ENCODE assay signal across 1 cellular context in the genomic region with DNA sequence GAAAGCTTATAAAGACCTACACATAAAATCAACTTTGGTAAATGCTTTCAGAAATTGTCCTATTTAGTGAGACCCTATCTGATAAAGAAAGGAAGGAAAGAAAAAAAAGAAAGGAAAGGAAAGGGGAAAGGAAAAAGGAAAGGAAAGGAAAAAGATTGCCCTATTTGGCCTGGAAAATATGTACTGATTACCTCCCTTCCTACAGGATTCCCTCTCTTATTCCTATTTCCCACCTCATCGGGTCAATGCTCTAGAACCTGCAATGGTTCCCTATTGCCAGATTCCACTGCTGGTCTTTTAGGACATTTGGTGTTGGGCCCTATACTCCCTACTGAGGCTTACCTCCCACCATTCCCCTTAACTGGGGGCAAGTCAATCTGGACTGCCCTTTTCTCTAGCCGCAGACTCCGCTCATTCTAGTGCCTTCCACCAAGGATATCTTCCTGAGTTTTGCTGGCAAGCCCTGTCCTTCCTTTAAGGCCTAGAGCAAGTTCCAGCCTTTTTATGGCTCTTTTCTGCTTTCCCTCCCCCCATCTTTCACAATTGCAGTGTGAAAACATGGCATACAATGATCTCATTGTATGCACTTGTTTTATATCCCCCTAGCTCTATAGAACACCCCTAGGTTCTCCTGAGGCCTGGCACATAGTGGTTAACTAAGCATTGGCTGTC.
TF ChIP-seq lines count a peak whose summit lies in the region.

No MANE protein-coding gene starts in this region.

TF ChIP-seq in GM12878, 131 proteins besides CTCF, POLR2A, EP300 and RAD21:
- TF ChIP-seq, protein P1, sequence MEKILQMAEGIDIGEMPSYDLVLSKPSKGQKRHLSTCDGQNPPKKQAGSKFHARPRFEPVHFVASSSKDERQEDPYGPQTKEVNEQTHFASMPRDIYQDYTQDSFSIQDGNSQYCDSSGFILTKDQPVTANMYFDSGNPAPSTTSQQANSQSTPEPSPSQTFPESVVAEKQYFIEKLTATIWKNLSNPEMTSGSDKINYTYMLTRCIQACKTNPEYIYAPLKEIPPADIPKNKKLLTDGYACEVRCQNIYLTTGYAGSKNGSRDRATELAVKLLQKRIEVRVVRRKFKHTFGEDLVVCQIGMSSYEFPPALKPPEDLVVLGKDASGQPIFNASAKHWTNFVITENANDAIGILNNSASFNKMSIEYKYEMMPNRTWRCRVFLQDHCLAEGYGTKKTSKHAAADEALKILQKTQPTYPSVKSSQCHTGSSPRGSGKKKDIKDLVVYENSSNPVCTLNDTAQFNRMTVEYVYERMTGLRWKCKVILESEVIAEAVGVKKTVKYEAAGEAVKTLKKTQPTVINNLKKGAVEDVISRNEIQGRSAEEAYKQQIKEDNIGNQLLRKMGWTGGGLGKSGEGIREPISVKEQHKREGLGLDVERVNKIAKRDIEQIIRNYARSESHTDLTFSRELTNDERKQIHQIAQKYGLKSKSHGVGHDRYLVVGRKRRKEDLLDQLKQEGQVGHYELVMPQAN (conservative IDR thresholded peaks at IDR 0.05), result no peak
- no peak for TF ChIP-seq RELA (IDR thresholded peaks at IDR 0.05; ENCODE audit: borderline replicate concordance, partially characterized antibody)
- TF ChIP-seq SREBF1 (IDR thresholded peaks at IDR 0.05; ENCODE audit: low read length), result no peak
- TF ChIP-seq SKIL (IDR thresholded peaks at IDR 0.05; ENCODE audit: low read depth, poor library complexity, severe bottlenecking), result no peak
- no peak for TF ChIP-seq RAD51 (IDR thresholded peaks at IDR 0.05)
- no peak for TF ChIP-seq ATF3 (IDR thresholded peaks at IDR 0.05; ENCODE audit: borderline replicate concordance, extremely low read depth, low read depth, low read length)
- no peak for TF ChIP-seq HCFC1 (IDR thresholded peaks at IDR 0.05; ENCODE audit: low read length)
- no peak for TF ChIP-seq PBX3 (IDR thresholded peaks at IDR 0.05; ENCODE audit: insufficient replicate concordance, low read depth, low read length)
- no peak for TF ChIP-seq IRF4 (IDR thresholded peaks at IDR 0.05; ENCODE audit: low read depth, low read length)
- no peak for TF ChIP-seq JUND (IDR thresholded peaks at IDR 0.05; ENCODE audit: low read depth, low read length)
- no peak for TF ChIP-seq KLF5 (IDR thresholded peaks at IDR 0.05; ENCODE audit: partially characterized antibody)
- TF ChIP-seq SMC3 (IDR thresholded peaks at IDR 0.05; ENCODE audit: borderline replicate concordance, low read length), result no peak
- 0 out of 2 replicates have a peak, but pooled peaks have one; percentile 14 for TF ChIP-seq CHD2 (IDR thresholded peaks at IDR 0.05; ENCODE audit: borderline replicate concordance, low read depth, low read length)
- TF ChIP-seq STAT3 (IDR thresholded peaks at IDR 0.05; ENCODE audit: low read depth, low read length), result no peak
- TF ChIP-seq, protein P2, sequence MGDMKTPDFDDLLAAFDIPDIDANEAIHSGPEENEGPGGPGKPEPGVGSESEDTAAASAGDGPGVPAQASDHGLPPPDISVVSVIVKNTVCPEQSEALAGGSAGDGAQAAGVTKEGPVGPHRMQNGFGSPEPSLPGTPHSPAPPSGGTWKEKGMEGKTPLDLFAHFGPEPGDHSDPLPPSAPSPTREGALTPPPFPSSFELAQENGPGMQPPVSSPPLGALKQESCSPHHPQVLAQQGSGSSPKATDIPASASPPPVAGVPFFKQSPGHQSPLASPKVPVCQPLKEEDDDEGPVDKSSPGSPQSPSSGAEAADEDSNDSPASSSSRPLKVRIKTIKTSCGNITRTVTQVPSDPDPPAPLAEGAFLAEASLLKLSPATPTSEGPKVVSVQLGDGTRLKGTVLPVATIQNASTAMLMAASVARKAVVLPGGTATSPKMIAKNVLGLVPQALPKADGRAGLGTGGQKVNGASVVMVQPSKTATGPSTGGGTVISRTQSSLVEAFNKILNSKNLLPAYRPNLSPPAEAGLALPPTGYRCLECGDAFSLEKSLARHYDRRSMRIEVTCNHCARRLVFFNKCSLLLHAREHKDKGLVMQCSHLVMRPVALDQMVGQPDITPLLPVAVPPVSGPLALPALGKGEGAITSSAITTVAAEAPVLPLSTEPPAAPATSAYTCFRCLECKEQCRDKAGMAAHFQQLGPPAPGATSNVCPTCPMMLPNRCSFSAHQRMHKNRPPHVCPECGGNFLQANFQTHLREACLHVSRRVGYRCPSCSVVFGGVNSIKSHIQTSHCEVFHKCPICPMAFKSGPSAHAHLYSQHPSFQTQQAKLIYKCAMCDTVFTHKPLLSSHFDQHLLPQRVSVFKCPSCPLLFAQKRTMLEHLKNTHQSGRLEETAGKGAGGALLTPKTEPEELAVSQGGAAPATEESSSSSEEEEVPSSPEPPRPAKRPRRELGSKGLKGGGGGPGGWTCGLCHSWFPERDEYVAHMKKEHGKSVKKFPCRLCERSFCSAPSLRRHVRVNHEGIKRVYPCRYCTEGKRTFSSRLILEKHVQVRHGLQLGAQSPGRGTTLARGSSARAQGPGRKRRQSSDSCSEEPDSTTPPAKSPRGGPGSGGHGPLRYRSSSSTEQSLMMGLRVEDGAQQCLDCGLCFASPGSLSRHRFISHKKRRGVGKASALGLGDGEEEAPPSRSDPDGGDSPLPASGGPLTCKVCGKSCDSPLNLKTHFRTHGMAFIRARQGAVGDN (IDR thresholded peaks at IDR 0.05), result peak; percentile 19; the same call in 1 of the 2 replicates
- no peak for TF ChIP-seq HDGF (IDR thresholded peaks at IDR 0.05)
- TF ChIP-seq RCOR1 (conservative IDR thresholded peaks at IDR 0.05; ENCODE audit: low read depth, low read length), result no peak
- no peak for TF ChIP-seq PKNOX1 (IDR thresholded peaks at IDR 0.05)
- TF ChIP-seq, protein P3, sequence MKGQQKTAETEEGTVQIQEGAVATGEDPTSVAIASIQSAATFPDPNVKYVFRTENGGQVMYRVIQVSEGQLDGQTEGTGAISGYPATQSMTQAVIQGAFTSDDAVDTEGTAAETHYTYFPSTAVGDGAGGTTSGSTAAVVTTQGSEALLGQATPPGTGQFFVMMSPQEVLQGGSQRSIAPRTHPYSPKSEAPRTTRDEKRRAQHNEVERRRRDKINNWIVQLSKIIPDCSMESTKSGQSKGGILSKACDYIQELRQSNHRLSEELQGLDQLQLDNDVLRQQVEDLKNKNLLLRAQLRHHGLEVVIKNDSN (IDR thresholded peaks at IDR 0.05; ENCODE audit: borderline replicate concordance, extremely low read length, insufficient read depth, low read depth, low read length), result no peak
- no peak for TF ChIP-seq HDAC6 (IDR thresholded peaks at IDR 0.05; ENCODE audit: unreplicated experiment)
- TF ChIP-seq EGR1 (IDR thresholded peaks at IDR 0.05; ENCODE audit: borderline replicate concordance in 1 of 2, low read depth in 2 of 2, low read length in 2 of 2), result no peak
- no peak for TF ChIP-seq KAT2A (conservative IDR thresholded peaks at IDR 0.05; ENCODE audit: control insufficient read depth, low read depth, low read length)
- TF ChIP-seq ZBED1 (IDR thresholded peaks at IDR 0.05; ENCODE audit: borderline replicate concordance), result no peak
- TF ChIP-seq IKZF2 (IDR thresholded peaks at IDR 0.05), result peak; percentile 31 to 34; a peak in 3 of 4 replicates
- TF ChIP-seq SRF (IDR thresholded peaks at IDR 0.05; ENCODE audit: low read depth in 2 of 2, low read length in 2 of 2), result no peak
